ENCODE assay signal across 30 cellular contexts in the genomic region with DNA sequence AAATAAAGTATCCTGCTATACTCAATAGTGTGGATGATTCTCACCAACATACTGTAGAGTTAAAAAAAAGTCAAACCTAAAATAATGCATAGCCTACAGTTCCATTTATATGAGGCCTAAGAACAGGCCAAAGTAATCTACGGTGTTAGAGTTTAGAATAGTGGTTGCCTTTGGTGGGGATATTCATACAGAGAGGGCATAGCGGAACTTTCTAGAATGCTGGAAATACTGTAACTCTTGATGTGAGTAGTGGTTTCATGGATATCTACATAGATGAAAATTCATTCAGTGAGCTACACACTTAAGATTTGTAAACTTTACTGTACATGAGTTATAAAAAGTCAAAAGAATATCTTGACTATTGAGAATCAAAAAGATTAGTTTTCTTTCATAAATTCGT.
"Had no signal": no experiment of that assay in that cellular context is flagged by ENCODE, and none has a peak within 500 bp of the region (broad histone marks: within the 10 kb centered on the region; RNA-seq: fewer than 3 reads in every experiment).

No MANE protein-coding gene starts in this region.

- H3K4me1 Mint-ChIP-seq: activated B cell treated with CpG ODN at 0.5 μM for 24 hours; activated naive CD4-positive, alpha-beta T cell treated with anti-CD3 and anti-CD28 coated beads, Interleukin-2, amount 50 U/mL, for 24 hours; activated naive CD8-positive, alpha-beta T cell treated with anti-CD3 and anti-CD28 coated beads, Interleukin-2, amount 50 U/mL, for 24 hours; natural killer cell; T-cell had no signal

- DNase-seq: activated B cell treated with CpG ODN at 0.5 μM for 24 hours; activated CD4-positive, alpha-beta T cell treated with anti-CD3 and anti-CD28 coated beads for 48 hours; activated CD4-positive, alpha-beta T cell treated with anti-CD3 and anti-CD28 coated beads, Interleukin-2, amount 50 U/mL, for 48 hours; activated CD8-positive, alpha-beta memory T cell treated with anti-CD3 and anti-CD28 coated beads for 24 hours; activated gamma-delta T cell; activated naive CD8-positive, alpha-beta T cell treated with anti-CD3 and anti-CD28 coated beads, Interleukin-2, amount 50 U/mL, for 24 hours; amygdala; central memory CD4-positive, alpha-beta T cell; dermis blood vessel endothelial cell; effector CD4-positive, alpha-beta T cell; foreskin keratinocyte; left ventricle myocardium inferior; mesendoderm; natural killer cell; occipital lobe; right cardiac atrium; stimulated activated CD4-positive, alpha-beta T cell treated with anti-CD3 and anti-CD28 coated beads, Interleukin-12 subunit alpha, Interleukin-12 subunit beta, amount 100 ng/mL, for 4 hours; stimulated activated CD4-positive, alpha-beta T cell treated with anti-CD3 and anti-CD28 coated beads, Interleukin-4, amount 100 ng/mL, for 1 hour; stomach; T-cell; transverse colon had no signal

- H3K9me3 Mint-ChIP-seq: activated B cell treated with CpG ODN at 0.5 μM for 24 hours; activated naive CD4-positive, alpha-beta T cell treated with anti-CD3 and anti-CD28 coated beads, Interleukin-2, amount 50 U/mL, for 24 hours; activated naive CD8-positive, alpha-beta T cell treated with anti-CD3 and anti-CD28 coated beads, Interleukin-2, amount 50 U/mL, for 24 hours; activated T-helper 1 cell treated with anti-CD3 and anti-CD28 coated beads, Interleukin-12 subunit alpha, Interleukin-12 subunit beta, Interleukin-2, Interleukin-4 antibody, amounts not matched to agents 30 ng/mL and 10 ng/mL and 1 ng/mL, durations not matched to agents 14 hours and 24 hours and 36 hours; natural killer cell; neural progenitor cell; T-cell; T-helper 2 cell treated with Interferon-gamma antibody and Interleukin-4, amounts not matched to agents 5 μg/mL and 100 μg/mL, for 36 hours had no signal

- H3K4me3 ChIP-seq: breast epithelium, esophagus muscularis mucosa, left ventricle myocardium inferior, lung, neural progenitor cell, stomach, transverse colon had no signal

- H3K4me1 ChIP-seq: breast epithelium, left ventricle myocardium inferior had no signal

- H3K9me3 ChIP-seq: breast epithelium, esophagus muscularis mucosa, left ventricle myocardium inferior, stomach, transverse colon had no signal

- H3K27ac ChIP-seq: breast epithelium, foreskin keratinocyte, left ventricle myocardium inferior, neural progenitor cell had no signal

- H3K36me3 Mint-ChIP-seq: activated naive CD4-positive, alpha-beta T cell treated with anti-CD3 and anti-CD28 coated beads, Interleukin-2, amount 50 U/mL, for 24 hours; natural killer cell; neural progenitor cell; T-cell had no signal

- H3K36me3 ChIP-seq: breast epithelium, esophagus muscularis mucosa, left ventricle myocardium inferior, neural progenitor cell, stomach, transverse colon had no signal

- FAIRE-seq: colon, islet of Langerhans had no signal

- ATAC-seq: activated naive CD8-positive, alpha-beta T cell treated with anti-CD3 and anti-CD28 coated beads, Interleukin-2, amount 50 U/mL, for 24 hours; foreskin keratinocyte; natural killer cell; right cardiac atrium; T-cell had no signal

- H3K4me3 Mint-ChIP-seq: activated B cell treated with CpG ODN at 0.5 μM for 24 hours; activated naive CD4-positive, alpha-beta T cell treated with anti-CD3 and anti-CD28 coated beads, Interleukin-2, amount 50 U/mL, for 24 hours; activated naive CD8-positive, alpha-beta T cell treated with anti-CD3 and anti-CD28 coated beads, Interleukin-2, amount 50 U/mL, for 24 hours; activated T-helper 1 cell treated with anti-CD3 and anti-CD28 coated beads, Interleukin-12 subunit alpha, Interleukin-12 subunit beta, Interleukin-2, Interleukin-4 antibody, amounts not matched to agents 30 ng/mL and 10 ng/mL and 1 ng/mL, durations not matched to agents 14 hours and 24 hours and 36 hours; natural killer cell; neural progenitor cell; T-cell; T-helper 2 cell treated with Interferon-gamma antibody and Interleukin-4, amounts not matched to agents 5 μg/mL and 100 μg/mL, for 36 hours had no signal

- H3K27me3 ChIP-seq: breast epithelium, esophagus muscularis mucosa, foreskin keratinocyte, neural progenitor cell, stomach, transverse colon had no signal

- H3K27ac Mint-ChIP-seq: activated B cell treated with CpG ODN at 0.5 μM for 24 hours; activated naive CD4-positive, alpha-beta T cell treated with anti-CD3 and anti-CD28 coated beads, Interleukin-2, amount 50 U/mL, for 24 hours; activated naive CD8-positive, alpha-beta T cell treated with anti-CD3 and anti-CD28 coated beads, Interleukin-2, amount 50 U/mL, for 24 hours; natural killer cell; neural progenitor cell; T-cell; T-helper 2 cell treated with Interferon-gamma antibody and Interleukin-4, amounts not matched to agents 5 μg/mL and 100 μg/mL, for 36 hours had no signal
